ENCODE assay signal across 2 cellular contexts in the genomic region with DNA sequence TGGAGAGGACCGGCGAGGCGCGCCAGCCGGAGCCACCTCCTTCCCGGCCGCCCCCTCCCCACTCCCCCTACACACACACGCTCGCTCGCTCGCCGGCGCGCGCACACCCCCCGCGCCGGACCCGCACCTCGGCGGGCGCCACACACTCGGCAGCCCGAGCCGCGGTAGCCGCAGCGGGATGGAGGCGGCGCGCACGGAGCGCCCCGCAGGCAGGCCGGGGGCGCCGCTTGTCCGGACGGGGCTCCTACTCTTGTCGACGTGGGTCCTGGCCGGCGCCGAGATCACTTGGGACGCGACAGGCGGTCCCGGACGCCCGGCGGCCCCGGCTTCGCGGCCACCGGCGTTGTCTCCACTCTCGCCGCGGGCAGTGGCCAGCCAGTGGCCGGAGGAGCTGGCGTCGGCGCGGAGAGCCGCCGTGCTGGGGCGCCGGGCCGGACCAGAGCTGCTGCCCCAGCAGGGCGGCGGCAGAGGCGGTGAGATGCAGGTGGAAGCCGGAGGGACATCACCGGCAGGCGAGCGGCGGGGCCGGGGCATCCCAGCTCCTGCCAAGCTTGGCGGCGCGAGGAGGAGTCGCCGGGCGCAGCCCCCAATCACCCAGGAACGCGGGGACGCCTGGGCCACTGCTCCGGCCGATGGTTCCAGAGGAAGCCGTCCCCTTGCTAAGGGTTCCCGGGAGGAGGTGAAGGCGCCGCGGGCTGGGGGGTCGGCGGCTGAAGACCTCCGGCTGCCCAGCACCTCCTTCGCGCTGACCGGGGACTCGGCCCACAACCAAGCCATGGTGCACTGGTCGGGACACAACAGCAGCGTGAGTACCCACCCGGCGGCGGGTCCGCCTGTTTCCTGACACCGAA.
TF ChIP-seq lines count a peak whose summit lies in the region.

A gene (plus strand): TSS at position 141 of the 851 bp plus-strand sequence.

TF ChIP-seq in A549, 52 proteins besides CTCF, POLR2A, EP300 and RAD21:
- no peak for TF ChIP-seq NFE2L2 (conservative IDR thresholded peaks at IDR 0.05; ENCODE audit: low read length)

TF ChIP-seq in H1, 55 proteins besides CTCF, POLR2A, EP300 and RAD21:
- TF ChIP-seq POLR2AphosphoS5 (IDR thresholded peaks at IDR 0.05; ENCODE audit: low read depth, low read length) (no peak), TBP (IDR thresholded peaks at IDR 0.05; ENCODE audit: low read depth, low read length) (no peak), TEAD4 (IDR thresholded peaks at IDR 0.05; ENCODE audit: low read depth, low read length) (no peak), SIN3A (conservative IDR thresholded peaks at IDR 0.05 in 1 of 2, IDR thresholded peaks at IDR 0.05 in 1 of 2; ENCODE audit: low read depth in 1 of 2, low read length in 2 of 2) (no peak), SUZ12 (IDR thresholded peaks at IDR 0.05; ENCODE audit: low read length) (peak; percentile 10), KDM4A (IDR thresholded peaks at IDR 0.05; ENCODE audit: low read depth, low read length, severe bottlenecking) (peak; percentile 66), CBX8 (IDR thresholded peaks at IDR 0.05; ENCODE audit: borderline replicate concordance, low read depth, low read length) (no peak), GTF2F1 (IDR thresholded peaks at IDR 0.05; ENCODE audit: borderline replicate concordance, low read depth, low read length) (no peak), EZH2 (IDR thresholded peaks at IDR 0.05; ENCODE audit: low read depth, low read length, severe bottlenecking) (peak; percentile 62), MAFK (IDR thresholded peaks at IDR 0.05; ENCODE audit: low read depth, low read length) (no peak), POU5F1 (IDR thresholded peaks at IDR 0.05; ENCODE audit: low read depth, low read length) (no peak), HDAC2 (IDR thresholded peaks at IDR 0.05; ENCODE audit: borderline replicate concordance in 1 of 2, low read depth in 2 of 2, low read length in 2 of 2) (no peak), TAF7 (optimal IDR thresholded peaks at IDR 0.05; ENCODE audit: borderline replicate concordance, low read depth, low read length) (no peak), JUN (IDR thresholded peaks at IDR 0.05; ENCODE audit: low read depth, low read length) (no peak), ASH2L (IDR thresholded peaks at IDR 0.05; ENCODE audit: low read length) (peak; percentile 28), SRF (IDR thresholded peaks at IDR 0.05; ENCODE audit: low read depth, low read length) (no peak)
- TF ChIP-seq, protein P1, sequence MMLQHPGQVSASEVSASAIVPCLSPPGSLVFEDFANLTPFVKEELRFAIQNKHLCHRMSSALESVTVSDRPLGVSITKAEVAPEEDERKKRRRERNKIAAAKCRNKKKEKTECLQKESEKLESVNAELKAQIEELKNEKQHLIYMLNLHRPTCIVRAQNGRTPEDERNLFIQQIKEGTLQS (IDR thresholded peaks at IDR 0.05; ENCODE audit: insufficient read depth, low read depth, low read length): no peak
- TF ChIP-seq, protein P2, sequence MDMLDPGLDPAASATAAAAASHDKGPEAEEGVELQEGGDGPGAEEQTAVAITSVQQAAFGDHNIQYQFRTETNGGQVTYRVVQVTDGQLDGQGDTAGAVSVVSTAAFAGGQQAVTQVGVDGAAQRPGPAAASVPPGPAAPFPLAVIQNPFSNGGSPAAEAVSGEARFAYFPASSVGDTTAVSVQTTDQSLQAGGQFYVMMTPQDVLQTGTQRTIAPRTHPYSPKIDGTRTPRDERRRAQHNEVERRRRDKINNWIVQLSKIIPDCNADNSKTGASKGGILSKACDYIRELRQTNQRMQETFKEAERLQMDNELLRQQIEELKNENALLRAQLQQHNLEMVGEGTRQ (IDR thresholded peaks at IDR 0.05; ENCODE audit: low read length): no peak
